ENCODE assay signal across 26 cellular contexts in the genomic region with DNA sequence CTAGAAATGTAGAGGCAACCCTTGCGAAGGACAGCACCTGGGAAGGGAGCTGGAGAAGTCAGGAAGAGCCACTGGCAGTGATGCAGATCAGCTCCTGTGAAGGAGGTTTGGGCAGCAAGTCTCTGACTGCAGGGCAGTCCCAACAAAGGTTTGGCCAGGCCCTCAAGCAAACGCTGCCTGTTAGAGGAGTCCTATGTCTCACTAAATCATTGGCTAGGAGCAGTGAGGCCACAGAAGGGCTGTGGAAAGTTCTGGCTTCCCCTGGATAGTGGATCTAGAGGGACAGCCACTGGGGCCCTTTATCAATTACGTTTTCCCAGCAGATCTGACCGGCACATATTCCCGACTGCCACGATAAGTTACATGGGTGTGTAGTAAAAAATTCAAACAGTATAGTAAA. TPM values are rescaled to one million over a fixed set of nuclear protein-coding genes. Genes with fewer than 3 reads are reported as not detected.
DNase-seq lines count a peak whose midpoint lies in the region; ATAC-seq and TF ChIP-seq lines count a peak whose summit lies in the region.
"Had no signal": no experiment of that assay in that cellular context is flagged by ENCODE, and none has a peak within 500 bp of the region (broad histone marks: within the 10 kb centered on the region; RNA-seq: fewer than 3 reads in every experiment).

No MANE protein-coding gene starts in this region.

- H3K4me2 ChIP-seq in BLaER1 treated with 17β-estradiol and CSF1 and Interleukin-3, amounts not matched to agents 10 nM and 100 nM, result peak overlapping the region in 7 of 11 experiments; percentile 2 to 99 (median 54); a peak in 8 of 22 replicates

- intact Hi-C loops in activated CD4-positive, alpha-beta memory T cell treated with anti-CD3 and anti-CD28 coated beads for 36 hours (cut with micrococcal nuclease), result no loop called here
- intact Hi-C loops in thyroid gland (cut with DNase I), result loop anchor here (10.0 kb wide), 2 partner anchors 137 to 263 kb away; a partner anchor contains a TSS

- H3K27me3 ChIP-seq in BLaER1 treated with 17β-estradiol and CSF1 and Interleukin-3, amounts not matched to agents 10 nM and 100 nM, result no peaks in the 10 kb centered on the region
- no peaks in the 10 kb centered on the region for H3K27me3 ChIP-seq in CD8-positive, alpha-beta memory T cell (ENCODE audit: insufficient read depth, low read length, poor library complexity, severe bottlenecking)
- no peaks in the 10 kb centered on the region for H3K27me3 ChIP-seq in thyroid gland
- H3K27me3 ChIP-seq: ovary had no signal

- no peaks in the 10 kb centered on the region for H3K9me3 Mint-ChIP-seq in CD8-positive, alpha-beta memory T cell
- H3K9me3 Mint-ChIP-seq in chondrocyte (ENCODE audit: low read depth) (no peaks in the 10 kb centered on the region), nephron progenitor cell (no peaks in the 10 kb centered on the region)
- H3K9me3 Mint-ChIP-seq in activated CD4-positive, alpha-beta memory T cell treated with anti-CD3 and anti-CD28 coated beads for 36 hours, result no peaks in the 10 kb centered on the region
- H3K9me3 Mint-ChIP-seq: activated CD4-positive, alpha-beta T cell treated with anti-CD3 and anti-CD28 coated beads, Interleukin-2, amount 10 ng/mL, durations not matched to agents 7 days and 5 days; activated naive CD8-positive, alpha-beta T cell treated with anti-CD3 and anti-CD28 coated beads for 36 hours; activated T-helper 17 cell treated with anti-CD3 and anti-CD28 coated beads, Interleukin-2, amount 50 U/mL, for 72 hours; T-helper 2 cell treated with Interferon-gamma antibody and Interleukin-4, amounts not matched to agents 5 μg/mL and 100 μg/mL, for 36 hours had no signal

- DNase-seq in CD8-positive, alpha-beta memory T cell, result no peak
- no peak for DNase-seq in chondrocyte (ENCODE audit: low spot score)
- no peak for DNase-seq in nephron progenitor cell
- no peak for DNase-seq in activated CD4-positive, alpha-beta memory T cell treated with anti-CD3 and anti-CD28 coated beads for 36 hours
- DNase-seq in thyroid gland, result no peak
- DNase-seq: activated CD4-positive, alpha-beta T cell treated with anti-CD3 and anti-CD28 coated beads, Interleukin-2, amount 10 ng/mL, durations not matched to agents 7 days and 5 days; activated CD8-positive, alpha-beta memory T cell treated with anti-CD3 and anti-CD28 coated beads, Interleukin-2, amount 50 U/mL, for 4 hours; activated naive CD8-positive, alpha-beta T cell treated with anti-CD3 and anti-CD28 coated beads for 36 hours; caudate nucleus; dermis blood vessel endothelial cell; hypothalamus; IMR-90; left ventricle myocardium inferior; NCI-H1048; NCI-H1694; NCI-H510A; OCI-M1; ovary; Right ventricle myocardium superior; stimulated activated CD4-positive, alpha-beta T cell treated with anti-CD3 and anti-CD28 coated beads, Interleukin-2, amount 100 ng/mL, for 48 hours; trophoblast cell had no signal

- peak overlapping the region in 7 of 8 donors; percentile 4 to 79 (median 32) for H3K27ac Mint-ChIP-seq in CD8-positive, alpha-beta memory T cell
- H3K27ac Mint-ChIP-seq in chondrocyte (ENCODE audit: unreplicated experiment) (peak overlapping the region; percentile 61), nephron progenitor cell (peak overlapping the region; percentile 66)
- H3K27ac Mint-ChIP-seq in activated CD4-positive, alpha-beta memory T cell treated with anti-CD3 and anti-CD28 coated beads for 36 hours, result no peak overlapping the region
- H3K27ac Mint-ChIP-seq: activated naive CD8-positive, alpha-beta T cell treated with anti-CD3 and anti-CD28 coated beads for 36 hours; activated T-helper 17 cell treated with anti-CD3 and anti-CD28 coated beads, Interleukin-2, amount 50 U/mL, for 72 hours; T-helper 2 cell treated with Interferon-gamma antibody and Interleukin-4, amounts not matched to agents 5 μg/mL and 100 μg/mL, for 36 hours had no signal

- H3K4me1 Mint-ChIP-seq in CD8-positive, alpha-beta memory T cell, result peaks cover 26 to 42% (median 31%) of the 10 kb centered on the region in 3 donors
- H3K4me1 Mint-ChIP-seq in chondrocyte (ENCODE audit: low read depth) (peaks cover 23% of the 10 kb centered on the region), nephron progenitor cell (peaks cover 39% of the 10 kb centered on the region)
- peaks cover 22% of the 10 kb centered on the region for H3K4me1 Mint-ChIP-seq in activated CD4-positive, alpha-beta memory T cell treated with anti-CD3 and anti-CD28 coated beads for 36 hours (ENCODE audit: low read depth)

- no peak for ATAC-seq in GM18870 (IDR thresholded peaks at IDR 0.05; ENCODE audit: unreplicated experiment)
- ATAC-seq: activated T-helper 17 cell treated with anti-CD3 and anti-CD28 coated beads, Interleukin-2, amount 50 U/mL, for 72 hours had no signal

- peaks cover 0 to 33% (median 9%) of the 10 kb centered on the region in 3 donors for H3K36me3 Mint-ChIP-seq in CD8-positive, alpha-beta memory T cell
- H3K36me3 Mint-ChIP-seq in chondrocyte (ENCODE audit: low read depth) (peaks cover 8% of the 10 kb centered on the region), nephron progenitor cell (ENCODE audit: low read depth) (peaks cover 23% of the 10 kb centered on the region)
- H3K36me3 Mint-ChIP-seq in activated CD4-positive, alpha-beta memory T cell treated with anti-CD3 and anti-CD28 coated beads for 36 hours, result peaks cover 10% of the 10 kb centered on the region

- WGBS in thyroid gland, 2 donors, result 85 to 91% methylated on average over 6 of the region's 6 CpGs

- no peak for TF ChIP-seq POLR2A in thyroid gland (IDR thresholded peaks at IDR 0.05)

- CTCF ChIA-PET in CD8-positive, alpha-beta memory T cell (lab: Charles Lee), result no interaction called here
- CTCF ChIA-PET in activated CD4-positive, alpha-beta memory T cell treated with anti-CD3 and anti-CD28 coated beads for 36 hours (lab: Charles Lee), result no interaction called here

- peak overlapping the region in 2 of 7 donors; percentile 9 to 37 for H3K4me3 Mint-ChIP-seq in CD8-positive, alpha-beta memory T cell
- H3K4me3 Mint-ChIP-seq in chondrocyte (ENCODE audit: unreplicated experiment), result no peak overlapping the region
- H3K4me3 Mint-ChIP-seq in nephron progenitor cell, result no peak overlapping the region
- H3K4me3 Mint-ChIP-seq in activated CD4-positive, alpha-beta memory T cell treated with anti-CD3 and anti-CD28 coated beads for 36 hours, result no peak overlapping the region
- H3K4me3 Mint-ChIP-seq: activated CD4-positive, alpha-beta T cell treated with anti-CD3 and anti-CD28 coated beads, Interleukin-2, amount 10 ng/mL, durations not matched to agents 7 days and 5 days; activated naive CD8-positive, alpha-beta T cell treated with anti-CD3 and anti-CD28 coated beads for 36 hours; activated T-helper 17 cell treated with anti-CD3 and anti-CD28 coated beads, Interleukin-2, amount 50 U/mL, for 72 hours; T-helper 2 cell treated with Interferon-gamma antibody and Interleukin-4, amounts not matched to agents 5 μg/mL and 100 μg/mL, for 36 hours had no signal

- H3K9me3 ChIP-seq in BLaER1 treated with 17β-estradiol and CSF1 and Interleukin-3, amounts not matched to agents 10 nM and 100 nM (replicated peaks in 1 of 11), result no peaks in the 10 kb centered on the region
- H3K9me3 ChIP-seq in CD8-positive, alpha-beta memory T cell (ENCODE audit: low read length), result no peaks in the 10 kb centered on the region
- no peaks in the 10 kb centered on the region for H3K9me3 ChIP-seq in thyroid gland
- H3K9me3 ChIP-seq: left ventricle myocardium inferior, ovary had no signal

- peak overlapping the region in 2 of 11 experiments; percentile 1 to 9; a peak in 3 of 22 replicates for H3K9ac ChIP-seq in BLaER1 treated with 17β-estradiol and CSF1 and Interleukin-3, amounts not matched to agents 10 nM and 100 nM

- POLR2A ChIA-PET in CD8-positive, alpha-beta memory T cell (lab: Charles Lee), result no interaction called here
- POLR2A ChIA-PET in activated CD4-positive, alpha-beta memory T cell treated with anti-CD3 and anti-CD28 coated beads for 36 hours (lab: Charles Lee), result no interaction called here

- H3K4me1 ChIP-seq in BLaER1 treated with 17β-estradiol and CSF1 and Interleukin-3, amounts not matched to agents 10 nM and 100 nM, result peaks cover 31 to 63% (median 53%) of the 10 kb centered on the region in 10 experiments
- peaks cover 15% of the 10 kb centered on the region for H3K4me1 ChIP-seq in CD8-positive, alpha-beta memory T cell (ENCODE audit: insufficient read depth, low read length)
- H3K4me1 ChIP-seq in thyroid gland, result peaks cover 14 to 15% of the 10 kb centered on the region in 2 donors

- H4K20me1 ChIP-seq in BLaER1 treated with 17β-estradiol and CSF1 and Interleukin-3, amounts not matched to agents 10 nM and 100 nM, result peaks cover 0 to 6% (median 0%) of the 10 kb centered on the region in 11 experiments; a peak in 4 of 22 replicates

- no peak overlapping the region for H3K4me3 ChIP-seq in BLaER1 treated with 17β-estradiol and CSF1 and Interleukin-3, amounts not matched to agents 10 nM and 100 nM
- H3K4me3 ChIP-seq in CD8-positive, alpha-beta memory T cell (ENCODE audit: low read length), result no peak overlapping the region
- H3K4me3 ChIP-seq in thyroid gland (replicated peaks in 1 of 3), result no peak overlapping the region
- H3K4me3 ChIP-seq: left ventricle myocardium inferior, ovary had no signal

- H3K27ac ChIP-seq in BLaER1 treated with 17β-estradiol and CSF1 and Interleukin-3, amounts not matched to agents 10 nM and 100 nM, result peak overlapping the region in 7 of 11 experiments; percentile 5 to 78 (median 30); a peak in 9 of 22 replicates
- H3K27ac ChIP-seq in CD8-positive, alpha-beta memory T cell (ENCODE audit: low read depth, low read length), result no peak overlapping the region
- H3K27ac ChIP-seq in thyroid gland, result no peak overlapping the region
- H3K27ac ChIP-seq: left ventricle myocardium inferior, ovary, VCaP had no signal

- TF ChIP-seq CTCF in chondrocyte (IDR thresholded peaks at IDR 0.05) (no peak), nephron progenitor cell (IDR thresholded peaks at IDR 0.05) (no peak), thyroid gland (IDR thresholded peaks at IDR 0.05) (no peak)

- H3K36me3 ChIP-seq in BLaER1 treated with 17β-estradiol and CSF1 and Interleukin-3, amounts not matched to agents 10 nM and 100 nM, result peaks cover 21 to 31% (median 30%) of the 10 kb centered on the region in 11 experiments
- H3K36me3 ChIP-seq in CD8-positive, alpha-beta memory T cell (ENCODE audit: insufficient read depth, low read length), result peaks cover 2% of the 10 kb centered on the region
- H3K36me3 ChIP-seq in thyroid gland, result peaks cover 0 to 6% of the 10 kb centered on the region in 2 donors
- H3K36me3 ChIP-seq: ovary had no signal

- H3K27me3 Mint-ChIP-seq in CD8-positive, alpha-beta memory T cell, result peaks cover 0 to 3% of the 10 kb centered on the region in 2 donors
- H3K27me3 Mint-ChIP-seq in chondrocyte (ENCODE audit: low read depth) (no peaks in the 10 kb centered on the region), nephron progenitor cell (ENCODE audit: low read depth, poor library complexity) (peaks cover 3% of the 10 kb centered on the region)
- H3K27me3 Mint-ChIP-seq in activated CD4-positive, alpha-beta memory T cell treated with anti-CD3 and anti-CD28 coated beads for 36 hours, result no peaks in the 10 kb centered on the region
- H3K27me3 Mint-ChIP-seq: activated CD4-positive, alpha-beta T cell treated with anti-CD3 and anti-CD28 coated beads, Interleukin-2, amount 10 ng/mL, durations not matched to agents 7 days and 5 days; activated naive CD8-positive, alpha-beta T cell treated with anti-CD3 and anti-CD28 coated beads for 36 hours; activated T-helper 17 cell treated with anti-CD3 and anti-CD28 coated beads, Interleukin-2, amount 50 U/mL, for 72 hours had no signal

RNA-seq across cellular contexts. Expression of a gene that starts 2.5 kb away (rescaled TPM):
- 10 to 100 TPM; 29.3 to 31.6 TPM for total RNA-seq in CD8-positive, alpha-beta memory T cell
- polyA plus RNA-seq in CD8-positive, alpha-beta memory T cell, result 15.9 TPM
- total RNA-seq in chondrocyte (16.5 to 18.4 TPM (median 17.1 TPM) in 3 replicates), thyroid gland (10 to 100 TPM; 14.2 to 27.7 (median 22.3) TPM)
- 10 to 100 TPM; 18.1 to 18.6 TPM for total RNA-seq in activated CD4-positive, alpha-beta memory T cell treated with anti-CD3 and anti-CD28 coated beads for 36 hours

RNA-seq across cellular contexts. Expression of a gene that starts 43.7 kb away (rescaled TPM):
- total RNA-seq in CD8-positive, alpha-beta memory T cell, result 10 to 100 TPM; 59.9 to 61.6 TPM
- polyA plus RNA-seq in CD8-positive, alpha-beta memory T cell, result 204 TPM
- total RNA-seq in chondrocyte, result 102 to 121 TPM (median 116 TPM) in 3 replicates
- total RNA-seq in activated CD4-positive, alpha-beta memory T cell treated with anti-CD3 and anti-CD28 coated beads for 36 hours, result 10 to 100 TPM; 57.3 to 58.6 TPM
- total RNA-seq in thyroid gland, result 100 to 1,000 TPM; 113 to 140 (median 137) TPM

Comparison
In these comparisons a context has a peak if more than half of its experiments do, and no peak if none do; other contexts are left out.
1. H3K27ac ChIP-seq: peak in BLaER1 treated with 17β-estradiol and CSF1 and Interleukin-3, amounts not matched to agents 10 nM and 100 nM (7 of 11); none in CD8-positive, alpha-beta memory T cell (single experiment) and thyroid gland (0 of 3).